In genomic region chr16:28308794-28309535, GRCh38 we compare ENCODE assay signal across 16 cellular contexts. TPM values are rescaled to one million over a fixed set of nuclear protein-coding genes. Genes with fewer than 3 reads are reported as not detected.
DNase-seq lines count a peak whose midpoint lies in the region; ATAC-seq and TF ChIP-seq lines count a peak whose summit lies in the region.
"Had no signal": no experiment of that assay in that cellular context is flagged by ENCODE, and none has a peak within 500 bp of the region (broad histone marks: within the 10 kb centered on the region; RNA-seq: fewer than 3 reads in every experiment).

No MANE protein-coding gene starts in this region.

- H3K27ac Mint-ChIP-seq in T-helper 2 cell treated with Interferon-gamma antibody and Interleukin-4, amounts not matched to agents 5 μg/mL and 100 μg/mL, for 36 hours: peak overlapping the region; percentile 74
- peak overlapping the region; percentile 74 for H3K27ac Mint-ChIP-seq in activated naive CD8-positive, alpha-beta T cell treated with anti-CD3 and anti-CD28 coated beads, Interleukin-2, amount 10 ng/mL, durations not matched to agents 7 days and 5 days
- H3K27ac Mint-ChIP-seq in natural killer cell: peak overlapping the region; percentile 97 to 99

- peak overlapping the region; percentile 16 for H3K4me3 Mint-ChIP-seq in T-helper 2 cell treated with Interferon-gamma antibody and Interleukin-4, amounts not matched to agents 5 μg/mL and 100 μg/mL, for 36 hours
- H3K4me3 Mint-ChIP-seq in activated naive CD8-positive, alpha-beta T cell treated with anti-CD3 and anti-CD28 coated beads, Interleukin-2, amount 10 ng/mL, durations not matched to agents 7 days and 5 days: peak overlapping the region; percentile 53
- H3K4me3 Mint-ChIP-seq in natural killer cell: peak overlapping the region; percentile 61

- POLR2A ChIA-PET in activated naive CD8-positive, alpha-beta T cell treated with anti-CD3 and anti-CD28 coated beads, Interleukin-2, amount 10 ng/mL, durations not matched to agents 7 days and 5 days (lab: Charles Lee): interaction anchor here (0.7 to 2.8 kb wide), 6 partner anchors 10 to 32 kb away, joined by 3 to 12 read pairs (median 6); partner anchors contain the start of gene SBK1

- H3K27me3 Mint-ChIP-seq in T-helper 2 cell treated with Interferon-gamma antibody and Interleukin-4, amounts not matched to agents 5 μg/mL and 100 μg/mL, for 36 hours (ENCODE audit: low read depth): no peaks in the 10 kb centered on the region
- no peaks in the 10 kb centered on the region for H3K27me3 Mint-ChIP-seq in activated naive CD8-positive, alpha-beta T cell treated with anti-CD3 and anti-CD28 coated beads, Interleukin-2, amount 10 ng/mL, durations not matched to agents 7 days and 5 days
- no peaks in the 10 kb centered on the region for H3K27me3 Mint-ChIP-seq in natural killer cell (ENCODE audit: low read depth in 2 of 2)

- intact Hi-C loops in natural killer cell (cut with micrococcal nuclease): loop anchor here (2.0 to 10.0 kb wide), 2 partner anchors 16 to 186 kb away; partner anchors contain the start of genes APOBR, CLN3 and SBK1

- no peak for TF ChIP-seq CTCF in natural killer cell (IDR thresholded peaks at IDR 0.05)

- no peak for DNase-seq in T-helper 2 cell treated with Interferon-gamma antibody and Interleukin-4, amounts not matched to agents 5 μg/mL and 100 μg/mL, for 36 hours (ENCODE audit: low spot score)
- DNase-seq in T-helper 2 cell (no peak), COLO668 (lab: John Stamatoyannopoulos, UW; ENCODE audit: unreplicated experiment) (peak; percentile 6), natural killer cell (no peak), AG08396 (ENCODE audit: low spot score) (no peak), iPS-NIHi11 (ENCODE audit: low spot score) (no peak)
- no peak for DNase-seq in activated naive CD8-positive, alpha-beta T cell treated with anti-CD3 and anti-CD28 coated beads, Interleukin-2, amount 10 ng/mL, durations not matched to agents 7 days and 5 days
- DNase-seq: cortex of kidney, erythroblast, H7, NCI-H2081 treated with DMSO at 0.1 percent for 48 hours, trophoblast cell, WERI-Rb-1 had no signal

- H3K4me1 Mint-ChIP-seq in T-helper 2 cell treated with Interferon-gamma antibody and Interleukin-4, amounts not matched to agents 5 μg/mL and 100 μg/mL, for 36 hours (ENCODE audit: low read depth): peaks cover 25% of the 10 kb centered on the region
- H3K4me1 Mint-ChIP-seq in activated naive CD8-positive, alpha-beta T cell treated with anti-CD3 and anti-CD28 coated beads, Interleukin-2, amount 10 ng/mL, durations not matched to agents 7 days and 5 days: peaks cover 32% of the 10 kb centered on the region
- H3K4me1 Mint-ChIP-seq in natural killer cell: peaks cover 64 to 79% of the 10 kb centered on the region in 2 donors

- peaks cover 6% of the 10 kb centered on the region for H3K9me3 Mint-ChIP-seq in T-helper 2 cell treated with Interferon-gamma antibody and Interleukin-4, amounts not matched to agents 5 μg/mL and 100 μg/mL, for 36 hours
- no peaks in the 10 kb centered on the region for H3K9me3 Mint-ChIP-seq in activated naive CD8-positive, alpha-beta T cell treated with anti-CD3 and anti-CD28 coated beads, Interleukin-2, amount 10 ng/mL, durations not matched to agents 7 days and 5 days
- H3K9me3 Mint-ChIP-seq in natural killer cell: no peaks in the 10 kb centered on the region

- H3K36me3 Mint-ChIP-seq in T-helper 2 cell treated with Interferon-gamma antibody and Interleukin-4, amounts not matched to agents 5 μg/mL and 100 μg/mL, for 36 hours (ENCODE audit: low read depth): peaks cover 4% of the 10 kb centered on the region
- H3K36me3 Mint-ChIP-seq in activated naive CD8-positive, alpha-beta T cell treated with anti-CD3 and anti-CD28 coated beads, Interleukin-2, amount 10 ng/mL, durations not matched to agents 7 days and 5 days: peaks cover 19% of the 10 kb centered on the region
- no peaks in the 10 kb centered on the region for H3K36me3 Mint-ChIP-seq in natural killer cell

- no peak for ATAC-seq in activated naive CD8-positive, alpha-beta T cell treated with anti-CD3 and anti-CD28 coated beads, Interleukin-2, amount 10 ng/mL, durations not matched to agents 7 days and 5 days (ENCODE audit: low read depth)
- ATAC-seq in natural killer cell (no peak), HG03565 (IDR thresholded peaks at IDR 0.05; ENCODE audit: unreplicated experiment) (no peak)
- ATAC-seq: A549 had no signal

RNA-seq across cellular contexts. Expression of gene SBK1, which starts 16.6 kb away (rescaled TPM):
- total RNA-seq in activated naive CD8-positive, alpha-beta T cell treated with anti-CD3 and anti-CD28 coated beads, Interleukin-2, amount 10 ng/mL, durations not matched to agents 7 days and 5 days: 10 to 100 TPM; 15.9 TPM
- 10 to 100 TPM; 59.3 to 60.9 (median 59.8) TPM for total RNA-seq in natural killer cell
- total RNA-seq: mesenteric fat pad had no signal

RNA-seq across cellular contexts. Expression of gene NPIPB6, which starts 54.3 kb away (rescaled TPM):
- total RNA-seq in activated naive CD8-positive, alpha-beta T cell treated with anti-CD3 and anti-CD28 coated beads, Interleukin-2, amount 10 ng/mL, durations not matched to agents 7 days and 5 days: 1 to 10 TPM; 2.4 to 4.5 TPM
- total RNA-seq in natural killer cell: 1 to 10 TPM in 2 of 3 donors, not detected in 1; 4.1 to 5.7 TPM
